Comparison of ENCODE assay signal across 9 cellular contexts in the genomic region with DNA sequence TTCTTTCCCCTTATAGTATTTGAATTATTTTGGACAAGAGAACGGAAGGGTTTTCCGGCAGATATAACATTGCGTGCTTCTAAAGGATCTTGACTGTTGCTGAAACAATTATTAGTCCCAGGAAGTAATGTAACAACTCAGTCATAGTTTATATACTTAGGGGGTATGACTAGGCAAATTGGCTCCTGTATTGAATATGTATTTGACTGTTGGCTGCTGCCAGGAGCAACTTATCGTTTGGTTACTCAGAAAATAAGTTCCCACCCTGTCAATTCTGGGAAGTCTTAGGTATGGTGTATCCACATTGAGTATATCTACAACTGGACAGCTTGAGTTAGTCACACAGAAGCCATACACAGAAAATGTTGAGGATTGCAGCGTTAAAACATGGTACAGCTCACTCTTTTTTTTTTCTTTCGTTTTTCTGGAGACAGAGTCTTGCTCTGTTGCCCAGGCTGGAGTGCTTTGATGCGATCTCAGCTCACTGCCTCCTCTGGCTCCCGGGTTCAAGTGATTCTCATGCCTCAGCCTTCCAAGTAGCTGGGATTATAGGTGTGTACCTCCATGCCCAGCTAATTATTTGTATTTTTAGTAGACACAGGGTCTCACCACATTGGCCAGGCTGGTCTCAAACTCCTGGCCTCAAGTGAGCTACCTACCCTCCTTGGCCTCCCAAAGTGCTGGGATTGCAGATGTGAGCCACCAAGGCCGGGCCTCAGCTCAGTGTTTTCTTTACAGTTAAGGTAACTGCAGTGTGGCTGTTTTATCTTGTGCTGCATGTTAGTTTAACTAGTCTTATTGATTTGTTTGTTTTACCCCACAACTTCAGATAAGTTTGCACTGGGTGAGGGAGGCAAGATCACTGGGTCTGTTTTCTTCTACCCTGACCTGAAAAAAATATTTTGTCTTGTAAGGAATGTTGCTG. TPM values are rescaled to one million over a fixed set of nuclear protein-coding genes. Genes with fewer than 3 reads are reported as not detected.
A peak's percentile ranks its signal among the peaks of the same experiment; 100 is the strongest.
DNase-seq lines count a peak whose midpoint lies in the region; ATAC-seq, FAIRE-seq and TF ChIP-seq lines count a peak whose summit lies in the region.
"Had no signal": no experiment of that assay in that cellular context is flagged by ENCODE, and none has a peak within 500 bp of the region (broad histone marks: within the 10 kb centered on the region; RNA-seq: fewer than 3 reads in every experiment).

No MANE protein-coding gene starts in this region.

- H2AK5ac ChIP-seq in mesendoderm (ENCODE audit: low read length): no peak overlapping the region

- no peak for TF ChIP-seq CTCF in HepG2 (CRISPR knock-in tag; IDR thresholded peaks at IDR 0.05)
- TF ChIP-seq CTCF in type B pancreatic cell (conservative IDR thresholded peaks at IDR 0.05): no peak

- H3K4me1 Mint-ChIP-seq in activated naive CD4-positive, alpha-beta T cell treated with anti-CD3 and anti-CD28 coated beads, Interleukin-2, amount 50 U/mL, for 24 hours: peaks cover 89% of the 10 kb centered on the region
- peaks cover 81% of the 10 kb centered on the region for H3K4me1 Mint-ChIP-seq in activated T-helper 2 cell treated with anti-CD3 and anti-CD28 coated beads, Interferon-gamma antibody, Interleukin-2, Interleukin-4, amounts not matched to agents 10 μg/mL and 5 μg/mL and 100 μg/mL, durations not matched to agents 14 hours and 24 hours and 36 hours (ENCODE audit: low read depth)
- peaks cover 27% of the 10 kb centered on the region for H3K4me1 Mint-ChIP-seq in type B pancreatic cell (ENCODE audit: unreplicated experiment)

- no peak overlapping the region for H2BK5ac ChIP-seq in mesendoderm (ENCODE audit: low read length)

- H3K9me3 Mint-ChIP-seq in activated naive CD4-positive, alpha-beta T cell treated with anti-CD3 and anti-CD28 coated beads, Interleukin-2, amount 50 U/mL, for 24 hours: no peaks in the 10 kb centered on the region
- no peaks in the 10 kb centered on the region for H3K9me3 Mint-ChIP-seq in activated T-helper 2 cell treated with anti-CD3 and anti-CD28 coated beads, Interferon-gamma antibody, Interleukin-2, Interleukin-4, amounts not matched to agents 10 μg/mL and 5 μg/mL and 100 μg/mL, durations not matched to agents 14 hours and 24 hours and 36 hours
- no peaks in the 10 kb centered on the region for H3K9me3 Mint-ChIP-seq in type B pancreatic cell

- POLR2A ChIA-PET in HepG2 (lab: Yijun Ruan, JAX): interaction anchor here (0.8 to 4.7 kb wide), 10 partner anchors 10 to 307 kb away, joined by 3 to 39 read pairs (median 5); a partner anchor contains a TSS

- DNase-seq in activated naive CD4-positive, alpha-beta T cell treated with Interleukin-2 at 50 U/mL for 16 hours: no peak
- DNase-seq in activated T-helper 2 cell treated with anti-CD3 and anti-CD28 coated beads, Interferon-gamma antibody, Interleukin-2, Interleukin-4, amounts not matched to agents 10 μg/mL and 5 μg/mL and 100 μg/mL, durations not matched to agents 14 hours and 24 hours and 36 hours (ENCODE audit: low spot score): no peak
- peak; percentile 76 for DNase-seq in HepG2 (ENCODE audit: low spot score)
- no peak for DNase-seq in type B pancreatic cell (ENCODE audit: extremely low spot score, unreplicated experiment)
- no peak for DNase-seq in mesendoderm
- DNase-seq in stimulated activated CD4-positive, alpha-beta T cell treated with anti-CD3 and anti-CD28 coated beads, Interleukin-4, amount 100 ng/mL, for 1 hour: no peak
- DNase-seq in NCI-H524 treated with DMSO at 0.1 percent for 48 hours (lab: John Stamatoyannopoulos, UW): no peak

- no peak overlapping the region for H4K5ac ChIP-seq in mesendoderm (ENCODE audit: low read length)

- BruUV-seq in HepG2 (replicated peaks; lab: Mats Ljungman, UMichigan): no TSS peak

- H3K36me3 Mint-ChIP-seq in activated naive CD4-positive, alpha-beta T cell treated with anti-CD3 and anti-CD28 coated beads, Interleukin-2, amount 50 U/mL, for 24 hours: peaks cover 15% of the 10 kb centered on the region
- H3K36me3 Mint-ChIP-seq in activated T-helper 2 cell treated with anti-CD3 and anti-CD28 coated beads, Interferon-gamma antibody, Interleukin-2, Interleukin-4, amounts not matched to agents 10 μg/mL and 5 μg/mL and 100 μg/mL, durations not matched to agents 14 hours and 24 hours and 36 hours (ENCODE audit: low read depth): peaks cover 62% of the 10 kb centered on the region
- H3K36me3 Mint-ChIP-seq in type B pancreatic cell: no peaks in the 10 kb centered on the region

- peaks cover 2% of the 10 kb centered on the region for H3K79me1 ChIP-seq in mesendoderm (ENCODE audit: low read length)

- H3K4ac ChIP-seq in mesendoderm (ENCODE audit: low read depth, low read length): no peak overlapping the region

- no peak for TF ChIP-seq POLR2A in HepG2 (IDR thresholded peaks at IDR 0.05; ENCODE audit: insufficient read depth in 1 of 2, low read depth in 2 of 2, low read length in 2 of 2)

- H3K4me1 ChIP-seq in HepG2 (ENCODE audit: insufficient read depth, low read length) (peaks cover 90% of the 10 kb centered on the region), mesendoderm (ENCODE audit: control insufficient read depth, low read depth, low read length) (no peaks in the 10 kb centered on the region)

- in situ Hi-C loops in HepG2 (cut with HindIII; ENCODE audit: extremely low pct_ligation_motif_present, low pct_unique_long_range_greater_than_20kb): no loop called here

- no peaks in the 10 kb centered on the region for H3K9me3 ChIP-seq in HepG2 (ENCODE audit: low read length)
- H3K9me3 ChIP-seq: thoracic aorta had no signal

- TF ChIP-seq EP300 in HepG2 (IDR thresholded peaks at IDR 0.05; ENCODE audit: low read depth in 2 of 2, low read length in 2 of 2) (peak in 1 of 2 experiments; percentile 80; a peak in 2 of 4 replicates), HepG2 (CRISPR knock-in tag; IDR thresholded peaks at IDR 0.05; ENCODE audit: borderline replicate concordance) (no peak)

- no peak overlapping the region for H3K18ac ChIP-seq in mesendoderm (ENCODE audit: low read length)

- no peak overlapping the region for H2BK120ac ChIP-seq in mesendoderm (ENCODE audit: low read depth, low read length)

- H3K79me2 ChIP-seq in HepG2 (ENCODE audit: insufficient read depth, low read length) (peaks cover 81% of the 10 kb centered on the region), mesendoderm (ENCODE audit: control insufficient read depth, insufficient read depth, low read length) (no peaks in the 10 kb centered on the region)

- intact Hi-C loops in activated T-helper 2 cell treated with anti-CD3 and anti-CD28 coated beads, Interferon-gamma antibody, Interleukin-2, Interleukin-4, amounts not matched to agents 10 μg/mL and 5 μg/mL and 100 μg/mL, durations not matched to agents 14 hours and 24 hours and 36 hours (cut with micrococcal nuclease): loop anchor here (2.0 to 5.0 kb wide), 4 partner anchors 66 to 221 kb away; a partner anchor contains a TSS
- intact Hi-C loops in HepG2 (cut with micrococcal nuclease; ENCODE audit: unreplicated experiment): no loop called here

- CTCF ChIA-PET in HepG2 (lab: Yijun Ruan, JAX; ENCODE audit: low intra/inter-chr PET ratio, low total read pairs): interaction anchor here (1.4 kb wide), 1 partner anchor 20 kb away, joined by 5 read pairs; no protein-coding TSS in a partner anchor

- no peak overlapping the region for H3K23ac ChIP-seq in mesendoderm (ENCODE audit: low read length)

- no peak overlapping the region for H4K8ac ChIP-seq in mesendoderm (ENCODE audit: low read depth, low read length)

- FAIRE-seq in HepG2 (lab: Jason Lieb, UNC): peak; percentile 73

- H3K27ac ChIP-seq in HepG2 (ENCODE audit: extremely low read length, insufficient read depth, low read length) (peak overlapping the region; percentile 81), mesendoderm (ENCODE audit: low read depth, low read length) (no peak overlapping the region)

- H3K27me3 ChIP-seq in HepG2 (ENCODE audit: control insufficient read depth in 1 of 2, insufficient read depth in 2 of 2, low read length in 2 of 2): no peaks in the 10 kb centered on the region
- no peaks in the 10 kb centered on the region for H3K27me3 ChIP-seq in mesendoderm (ENCODE audit: insufficient read depth, low read length, poor library complexity)

- H3K4me3 Mint-ChIP-seq in activated naive CD4-positive, alpha-beta T cell treated with anti-CD3 and anti-CD28 coated beads, Interleukin-2, amount 50 U/mL, for 24 hours: peak overlapping the region; percentile 91
- peak overlapping the region; percentile 85 for H3K4me3 Mint-ChIP-seq in activated T-helper 2 cell treated with anti-CD3 and anti-CD28 coated beads, Interferon-gamma antibody, Interleukin-2, Interleukin-4, amounts not matched to agents 10 μg/mL and 5 μg/mL and 100 μg/mL, durations not matched to agents 14 hours and 24 hours and 36 hours (ENCODE audit: low read depth)
- H3K4me3 Mint-ChIP-seq in type B pancreatic cell: no peak overlapping the region

- peak; percentile 81 for ATAC-seq in HepG2

- no peaks in the 10 kb centered on the region for H3K36me3 ChIP-seq in HepG2 (replicated peaks in 1 of 2; ENCODE audit: control insufficient read depth in 1 of 2, insufficient read depth in 2 of 2, low read length in 2 of 2)
- H3K36me3 ChIP-seq in mesendoderm (ENCODE audit: control insufficient read depth, insufficient read depth, low read length): no peaks in the 10 kb centered on the region
- H3K36me3 ChIP-seq: thoracic aorta had no signal

- H3K9ac ChIP-seq in HepG2 (ENCODE audit: insufficient read depth, low read depth, low read length) (peak overlapping the region; percentile 46), mesendoderm (ENCODE audit: low read length) (no peak overlapping the region)

- peak overlapping the region; percentile 64 for H3K4me2 ChIP-seq in HepG2 (ENCODE audit: low read depth, low read length)
- H3K4me2 ChIP-seq in mesendoderm (ENCODE audit: low read length): no peak overlapping the region

- H3K4me3 ChIP-seq in HepG2 (replicated peaks in 1 of 3; ENCODE audit: insufficient read depth in 1 of 3, low read depth in 2 of 3, low read length in 3 of 3) (peak overlapping the region; percentile 18 to 36 (median 23); a peak in 2 of 6 replicates), mesendoderm (ENCODE audit: low read length) (no peak overlapping the region)
- H3K4me3 ChIP-seq: thoracic aorta had no signal

- TF ChIP-seq RAD21 in HepG2 (CRISPR knock-in tag; IDR thresholded peaks at IDR 0.05): no peak

- no peaks in the 10 kb centered on the region for H4K20me1 ChIP-seq in HepG2 (ENCODE audit: insufficient read depth, low read length)

- no peak overlapping the region for H2AFZ ChIP-seq in HepG2 (ENCODE audit: low read length)

- H2BK15ac ChIP-seq in mesendoderm (replicated peaks; ENCODE audit: low read depth): no peak overlapping the region

- no peak overlapping the region for H3K56ac ChIP-seq in mesendoderm (ENCODE audit: low read length)

- peak overlapping the region; percentile 99 for H3K27ac Mint-ChIP-seq in activated naive CD4-positive, alpha-beta T cell treated with anti-CD3 and anti-CD28 coated beads, Interleukin-2, amount 50 U/mL, for 24 hours
- peak overlapping the region; percentile 99 for H3K27ac Mint-ChIP-seq in activated T-helper 2 cell treated with anti-CD3 and anti-CD28 coated beads, Interferon-gamma antibody, Interleukin-2, Interleukin-4, amounts not matched to agents 10 μg/mL and 5 μg/mL and 100 μg/mL, durations not matched to agents 14 hours and 24 hours and 36 hours
- peak overlapping the region; percentile 35 for H3K27ac Mint-ChIP-seq in type B pancreatic cell

- no peaks in the 10 kb centered on the region for H3K27me3 Mint-ChIP-seq in activated naive CD4-positive, alpha-beta T cell treated with anti-CD3 and anti-CD28 coated beads, Interleukin-2, amount 50 U/mL, for 24 hours
- H3K27me3 Mint-ChIP-seq in activated T-helper 2 cell treated with anti-CD3 and anti-CD28 coated beads, Interferon-gamma antibody, Interleukin-2, Interleukin-4, amounts not matched to agents 10 μg/mL and 5 μg/mL and 100 μg/mL, durations not matched to agents 14 hours and 24 hours and 36 hours (ENCODE audit: low read depth): no peaks in the 10 kb centered on the region
- H3K27me3 Mint-ChIP-seq in type B pancreatic cell: no peaks in the 10 kb centered on the region

- WGBS in HepG2 (ENCODE audit: low lambda C conversion rate): 47% methylated on average over 9 of the region's 9 CpGs
- no CpG with 5 or more reads among the region's 9 CpGs for WGBS in mesendoderm (ENCODE audit: extremely low coverage, insufficient coverage, low lambda C conversion rate)

RNA-seq across cellular contexts. Expression of a gene that starts 10.2 kb away (rescaled TPM):
- total RNA-seq in activated T-helper 2 cell treated with anti-CD3 and anti-CD28 coated beads, Interferon-gamma antibody, Interleukin-2, Interleukin-4, amounts not matched to agents 10 μg/mL and 5 μg/mL and 100 μg/mL, durations not matched to agents 14 hours and 24 hours and 36 hours: 185 and 186 TPM in 2 replicates
- total RNA-seq in HepG2 (2016; rRNA removed; fragmentation: Illumina TruSeq; extraction: Trizol): 19.0 and 21.2 TPM in 2 replicates
- total RNA-seq in HepG2 (2016; cell fraction: cytosol; rRNA removed; fragmentation: Illumina TruSeq; extraction: Trizol; ENCODE audit: low read depth): 3.7 and 4.1 TPM in 2 replicates
- total RNA-seq in HepG2 (2016; cell fraction: insoluble cytoplasmic fraction; rRNA removed; fragmentation: Illumina TruSeq; extraction: Trizol): 17.0 and 17.7 TPM in 2 replicates
- 9.4 and 9.9 TPM in 2 replicates for total RNA-seq in HepG2 (2016; cell fraction: membrane; rRNA removed; fragmentation: Illumina TruSeq; extraction: Trizol)
- 12.5 and 12.6 TPM in 2 replicates for total RNA-seq in HepG2 (2016; cell fraction: nucleus; rRNA removed; fragmentation: Illumina TruSeq; extraction: Trizol)
- 22.3 and 22.5 TPM in 2 replicates for polyA plus RNA-seq in HepG2 (2011; rRNA removed)
- 19.5 and 21.2 TPM in 2 replicates for polyA plus RNA-seq in HepG2 (2011; cell fraction: cytosol; rRNA removed)
- 14.7 and 15.6 TPM in 2 replicates for polyA plus RNA-seq in HepG2 (2011; cell fraction: nucleus; rRNA removed)
- polyA plus RNA-seq in HepG2 (2012): 22.4 and 36.2 TPM in 2 replicates
- 2.5 and 2.8 TPM in 2 replicates for polyA plus RNA-seq in HepG2 (2016; cell fraction: cytosol; fragmentation: Illumina TruSeq; extraction: Trizol; ENCODE audit: low read depth)
- polyA plus RNA-seq in HepG2 (2016; cell fraction: insoluble cytoplasmic fraction; fragmentation: Illumina TruSeq; extraction: Trizol; ENCODE audit: low read depth): 24.0 and 32.1 TPM in 2 replicates
- 10.0 and 10.2 TPM in 2 replicates for polyA plus RNA-seq in HepG2 (2016; cell fraction: membrane; fragmentation: Illumina TruSeq; extraction: Trizol; ENCODE audit: low read depth)
- 29.2 and 32.0 TPM in 2 replicates for polyA plus RNA-seq in HepG2 (2016; cell fraction: nucleus; fragmentation: Illumina TruSeq; extraction: Trizol; ENCODE audit: insufficient read depth, low read depth)
- 14.4 and 37.7 TPM in 2 replicates for polyA minus RNA-seq in HepG2 (2011; rRNA and poly(A)+ RNA removed; ENCODE audit: low replicate concordance)
- polyA minus RNA-seq in HepG2 (2011; cell fraction: cytosol; rRNA and poly(A)+ RNA removed): 14.2 and 14.6 TPM in 2 replicates
- polyA minus RNA-seq in HepG2 (2011; cell fraction: nucleus; rRNA and poly(A)+ RNA removed): 12.0 and 16.8 TPM in 2 replicates
- 16.8 and 20.9 TPM in 2 replicates for total RNA-seq in type B pancreatic cell (ENCODE audit: low replicate concordance)
- 7.1 TPM for polyA plus RNA-seq in mesendoderm (2013, experiment 1 of 2)
- 7.3 TPM for polyA plus RNA-seq in mesendoderm (2013, experiment 2 of 2)

Comparison
In these comparisons a context has a peak if more than half of its experiments do, and no peak if none do; other contexts are left out.
1. H3K27ac Mint-ChIP-seq: peak in every context shown above with its lines; median percentile 99 in activated naive CD4-positive, alpha-beta T cell treated with anti-CD3 and anti-CD28 coated beads, Interleukin-2, amount 50 U/mL, for 24 hours; 99 in activated T-helper 2 cell treated with anti-CD3 and anti-CD28 coated beads, Interferon-gamma antibody, Interleukin-2, Interleukin-4, amounts not matched to agents 10 μg/mL and 5 μg/mL and 100 μg/mL, durations not matched to agents 14 hours and 24 hours and 36 hours; 35 in type B pancreatic cell.